Comparison of ENCODE assay signal across 8 cellular contexts in genomic region chr12:101830391-101831325, GRCh38. TPM values are rescaled to one million over a fixed set of nuclear protein-coding genes. Genes with fewer than 3 reads are reported as not detected.
A peak's percentile ranks its signal among the peaks of the same experiment; 100 is the strongest.
DNase-seq lines count a peak whose midpoint lies in the region; ATAC-seq and TF ChIP-seq lines count a peak whose summit lies in the region.

Gene GNPTAB, minus strand, starts transcription at chr12:101830959. Its CDS starts 284 bp downstream, at chr12:101830675.

- H3K9me2 ChIP-seq in DOHH2 (replicated peaks; ENCODE audit: control insufficient read depth, low read length), result no peaks in the 10 kb centered on the region

- 0 out of 2 replicates have a peak, but pooled peaks cover 3% of the 10 kb centered on the region for H3K36me3 ChIP-seq in DOHH2 (ENCODE audit: control insufficient read depth, low read length)
- no peaks in the 10 kb centered on the region for H3K36me3 ChIP-seq in esophagus squamous epithelium

- WGBS in esophagus squamous epithelium, 2 donors, result 2% methylated on average over 7 to 8 of the region's 93 CpGs

- H3K27ac Mint-ChIP-seq in naive B cell, result peak within 1 kb of the TSS; percentile 77 to 97 (median 92)
- H3K27ac Mint-ChIP-seq in stimulated activated effector memory CD8-positive, alpha-beta T cell treated with anti-CD3 and anti-CD28 coated beads, Interleukin-12 subunit alpha, Interleukin-12 subunit beta, amount 100 ng/mL, for 72 hours, result peak within 1 kb of the TSS; percentile 93

- no peaks in the 10 kb centered on the region for H4K20me1 ChIP-seq in DOHH2 (ENCODE audit: control insufficient read depth, insufficient read depth, low read depth, low read length)

- no peaks in the 10 kb centered on the region for H3K27me3 ChIP-seq in DOHH2 (ENCODE audit: control insufficient read depth, low read length)
- H3K27me3 ChIP-seq in esophagus squamous epithelium, result no peaks in the 10 kb centered on the region

- H3K27me3 Mint-ChIP-seq in naive B cell, result no peaks in the 10 kb centered on the region

- 0 out of 2 replicates have a peak within 1 kb of the TSS, but pooled peaks have one; percentile 16 for H3K27ac ChIP-seq in DOHH2 (ENCODE audit: low read depth, low read length)
- peak within 1 kb of the TSS; percentile 89 to 94 (median 90) for H3K27ac ChIP-seq in esophagus squamous epithelium

- peak within 1 kb of the TSS; percentile 85 to 99 (median 96) for H3K4me3 Mint-ChIP-seq in naive B cell
- peak within 1 kb of the TSS; percentile 96 for H3K4me3 Mint-ChIP-seq in stimulated activated effector memory CD8-positive, alpha-beta T cell treated with anti-CD3 and anti-CD28 coated beads, Interleukin-12 subunit alpha, Interleukin-12 subunit beta, amount 100 ng/mL, for 72 hours

- peaks cover 36% of the 10 kb centered on the region for H3K79me2 ChIP-seq in DOHH2 (ENCODE audit: control insufficient read depth, low read length)

- ATAC-seq in GM21737 (IDR thresholded peaks at IDR 0.05; ENCODE audit: unreplicated experiment) (peak; percentile 89), naive B cell (ENCODE audit: low read depth in 2 of 2) (peak; percentile 84)
- peak; percentile 94 for ATAC-seq in stimulated activated effector memory CD8-positive, alpha-beta T cell treated with anti-CD3 and anti-CD28 coated beads, Interleukin-12 subunit alpha, Interleukin-12 subunit beta, amount 100 ng/mL, for 72 hours

- H3K4me1 ChIP-seq in DOHH2 (ENCODE audit: control insufficient read depth, low read length) (peaks cover 38% of the 10 kb centered on the region), esophagus squamous epithelium (peaks cover 8 to 55% (median 23%) of the 10 kb centered on the region in 3 donors)

- H3K9me3 Mint-ChIP-seq in naive B cell, result no peaks in the 10 kb centered on the region
- no peaks in the 10 kb centered on the region for H3K9me3 Mint-ChIP-seq in stimulated activated effector memory CD8-positive, alpha-beta T cell treated with anti-CD3 and anti-CD28 coated beads, Interleukin-12 subunit alpha, Interleukin-12 subunit beta, amount 100 ng/mL, for 72 hours

- H3K4me1 Mint-ChIP-seq in naive B cell, result peaks cover 21 to 41% (median 32%) of the 10 kb centered on the region in 3 donors
- H3K4me1 Mint-ChIP-seq in stimulated activated effector memory CD8-positive, alpha-beta T cell treated with anti-CD3 and anti-CD28 coated beads, Interleukin-12 subunit alpha, Interleukin-12 subunit beta, amount 100 ng/mL, for 72 hours, result peaks cover 37% of the 10 kb centered on the region

- peak within 1 kb of the TSS; percentile 96 for H3K4me3 ChIP-seq in DOHH2 (ENCODE audit: low read length)
- peak within 1 kb of the TSS; percentile 87 to 93 (median 91) for H3K4me3 ChIP-seq in esophagus squamous epithelium

- H3K36me3 Mint-ChIP-seq in naive B cell, result no peaks in the 10 kb centered on the region
- peaks cover 37% of the 10 kb centered on the region for H3K36me3 Mint-ChIP-seq in stimulated activated effector memory CD8-positive, alpha-beta T cell treated with anti-CD3 and anti-CD28 coated beads, Interleukin-12 subunit alpha, Interleukin-12 subunit beta, amount 100 ng/mL, for 72 hours

- DNase-seq in KG1 (lab: John Stamatoyannopoulos, UW) (peak; percentile 91), esophagus squamous epithelium (lab: John Stamatoyannopoulos, UW) (peak; percentile 60), naive B cell (peak; percentile 96)
- DNase-seq in activated T-cell treated with anti-CD3 and anti-CD28 coated beads, Interleukin-2, amount 50 U/mL, for 48 hours, result peak; percentile 95 to 98
- peak; percentile 98 for DNase-seq in stimulated activated effector memory CD8-positive, alpha-beta T cell treated with anti-CD3 and anti-CD28 coated beads, Interleukin-12 subunit alpha, Interleukin-12 subunit beta, amount 100 ng/mL, for 72 hours (ENCODE audit: low spot score in 2 of 2)

- TF ChIP-seq CTCF in DOHH2 (IDR thresholded peaks at IDR 0.05; ENCODE audit: low read depth, low read length, poor library complexity, severe bottlenecking) (peak; percentile 60), esophagus squamous epithelium (IDR thresholded peaks at IDR 0.05) (peak; percentile 68 to 97 (median 92))

- H3F3A ChIP-seq in DOHH2 (ENCODE audit: control insufficient read depth, insufficient read depth), result 0 out of 2 replicates have a peak, but pooled peaks cover under 1% of the 10 kb centered on the region

- H3K9me3 ChIP-seq in DOHH2 (ENCODE audit: control insufficient read depth, insufficient read depth, low read length) (no peaks in the 10 kb centered on the region), esophagus squamous epithelium (no peaks in the 10 kb centered on the region)

- H3K4me2 ChIP-seq in DOHH2 (ENCODE audit: low read length), result peak within 1 kb of the TSS; percentile 98

- intact Hi-C loops in esophagus squamous epithelium (cut with DNase I), result no loop called here

- TF ChIP-seq POLR2A in esophagus squamous epithelium (IDR thresholded peaks at IDR 0.05), result peak in 2 of 4 donors; percentile 69 to 73

TF ChIP-seq in PFSK-1, 5 proteins besides CTCF, POLR2A, EP300 and RAD21:
- no peak for TF ChIP-seq REST (IDR thresholded peaks at IDR 0.05; ENCODE audit: insufficient read depth in 1 of 2, low read depth in 2 of 2, low read length in 2 of 2)
- peak; percentile 27 for TF ChIP-seq FOXP2 (optimal IDR thresholded peaks at IDR 0.05; ENCODE audit: borderline replicate concordance, extremely low read depth, extremely low read length, insufficient read depth)
TF ChIP-seq in PFSK-1: peak in this region for 1.

RNA-seq across cellular contexts. Expression of gene GNPTAB, which starts in this region (rescaled TPM):
- 1.7 TPM for polyA plus RNA-seq in PFSK-1 (2012; ENCODE audit: insufficient read length, low read depth)
- 10 to 100 TPM; 20.8 to 26.3 (median 21.9) TPM for total RNA-seq in esophagus squamous epithelium
- polyA plus RNA-seq in naive B cell (ENCODE audit: low read depth in 6 of 6), result 10 to 100 TPM; 29.8 to 39.8 (median 33.7) TPM

Comparison
In these comparisons a context has a peak if more than half of its experiments do, and no peak if none do; other contexts are left out.
1. Peak in every context shown above with its lines: DNase-seq, ATAC-seq, H3K4me3 ChIP-seq and H3K27ac ChIP-seq.